ENCODE assay signal across 9 cellular contexts in genomic region chr3:150022406-150023238, GRCh38. TPM values are rescaled to one million over a fixed set of nuclear protein-coding genes. Genes with fewer than 3 reads are reported as not detected.
DNase-seq lines count a peak whose midpoint lies in the region; ATAC-seq and TF ChIP-seq lines count a peak whose summit lies in the region.
"Had no signal": no experiment of that assay in that cellular context is flagged by ENCODE, and none has a peak within 500 bp of the region (broad histone marks: within the 10 kb centered on the region; RNA-seq: fewer than 3 reads in every experiment).

No MANE protein-coding gene starts in this region.

- BruUV-seq in OCI-LY7 (replicated peaks; lab: Mats Ljungman, UMichigan): no TSS peak

- H3K27ac ChIP-seq in OCI-LY7 (ENCODE audit: low read depth, low read length, poor library complexity, severe bottlenecking) (no peak overlapping the region), osteoblast (ENCODE audit: low read depth, low read length) (peak overlapping the region; percentile 26), coronary artery (no peak overlapping the region)

- H3K4me3 ChIP-seq in OCI-LY7 (ENCODE audit: low read depth, low read length, poor library complexity, severe bottlenecking): no peak overlapping the region
- no peak overlapping the region for H3K4me3 ChIP-seq in osteoblast (ENCODE audit: insufficient read depth, low read length)
- H3K4me3 ChIP-seq in coronary artery: no peak overlapping the region

- no peaks in the 10 kb centered on the region for H3K36me3 Mint-ChIP-seq in activated T-helper 2 cell treated with anti-CD3 and anti-CD28 coated beads, Interferon-gamma antibody, Interleukin-2, Interleukin-4, amounts not matched to agents 10 μg/mL and 5 μg/mL and 100 μg/mL, durations not matched to agents 14 hours and 24 hours and 36 hours (ENCODE audit: low read depth)

- H3K9me2 ChIP-seq in OCI-LY7 (ENCODE audit: insufficient read depth, low read length): no peaks in the 10 kb centered on the region

- DNase-seq in OCI-LY7 (ENCODE audit: low spot score): peak; percentile 33
- no peak for DNase-seq in osteoblast (ENCODE audit: insufficient read length, low spot score, missing footprints)
- no peak for DNase-seq in SKM-1 treated with dmso at 0.1 percent for 144 hours (lab: John Stamatoyannopoulos, UW; ENCODE audit: unreplicated experiment)
- no peak for DNase-seq in coronary artery (ENCODE audit: low spot score)
- no peak for DNase-seq in activated T-helper 2 cell treated with anti-CD3 and anti-CD28 coated beads, Interferon-gamma antibody, Interleukin-2, Interleukin-4, amounts not matched to agents 10 μg/mL and 5 μg/mL and 100 μg/mL, durations not matched to agents 14 hours and 24 hours and 36 hours (ENCODE audit: low spot score)
- DNase-seq: activated gamma-delta T cell had no signal

- H3K4me3 Mint-ChIP-seq in activated T-helper 2 cell treated with anti-CD3 and anti-CD28 coated beads, Interferon-gamma antibody, Interleukin-2, Interleukin-4, amounts not matched to agents 10 μg/mL and 5 μg/mL and 100 μg/mL, durations not matched to agents 14 hours and 24 hours and 36 hours (ENCODE audit: low read depth): no peak overlapping the region

- H3K4me1 Mint-ChIP-seq in activated T-helper 2 cell treated with anti-CD3 and anti-CD28 coated beads, Interferon-gamma antibody, Interleukin-2, Interleukin-4, amounts not matched to agents 10 μg/mL and 5 μg/mL and 100 μg/mL, durations not matched to agents 14 hours and 24 hours and 36 hours (ENCODE audit: low read depth): no peaks in the 10 kb centered on the region

- CTCF ChIA-PET in OCI-LY7 (lab: Charles Lee; ENCODE audit: unreplicated experiment): no interaction called here

- H3K4me1 ChIP-seq in OCI-LY7 (ENCODE audit: insufficient read depth, low read length, poor library complexity, severe bottlenecking) (peaks cover 9% of the 10 kb centered on the region), osteoblast (ENCODE audit: insufficient read depth, low read length) (peaks cover 21% of the 10 kb centered on the region)

- peaks cover 7% of the 10 kb centered on the region for H3K27me3 Mint-ChIP-seq in activated T-helper 2 cell treated with anti-CD3 and anti-CD28 coated beads, Interferon-gamma antibody, Interleukin-2, Interleukin-4, amounts not matched to agents 10 μg/mL and 5 μg/mL and 100 μg/mL, durations not matched to agents 14 hours and 24 hours and 36 hours (ENCODE audit: low read depth)

- intact Hi-C loops in OCI-LY7 (cut with micrococcal nuclease; ENCODE audit: unreplicated experiment): no loop called here
- intact Hi-C loops in activated T-helper 2 cell treated with anti-CD3 and anti-CD28 coated beads, Interferon-gamma antibody, Interleukin-2, Interleukin-4, amounts not matched to agents 10 μg/mL and 5 μg/mL and 100 μg/mL, durations not matched to agents 14 hours and 24 hours and 36 hours (cut with micrococcal nuclease): no loop called here

- no peaks in the 10 kb centered on the region for H3K9me3 ChIP-seq in OCI-LY7 (ENCODE audit: low read length)
- H3K9me3 ChIP-seq in osteoblast (ENCODE audit: low read depth, low read length): no peaks in the 10 kb centered on the region

- H4K20me1 ChIP-seq in OCI-LY7 (ENCODE audit: insufficient read depth, low read length) (no peaks in the 10 kb centered on the region), osteoblast (ENCODE audit: insufficient read depth, low read length) (no peaks in the 10 kb centered on the region)

- H3K4me2 ChIP-seq in OCI-LY7 (ENCODE audit: low read length): peak overlapping the region; percentile 25; the same call in 1 of the 2 replicates
- H3K4me2 ChIP-seq in osteoblast (ENCODE audit: insufficient read depth, low read length): no peak overlapping the region

- no peaks in the 10 kb centered on the region for H3K27me3 ChIP-seq in osteoblast (ENCODE audit: insufficient read depth, low read length)

- POLR2A ChIA-PET in OCI-LY7 (lab: Charles Lee): no interaction called here

- TF ChIP-seq CTCF in OCI-LY7 (conservative IDR thresholded peaks at IDR 0.05; ENCODE audit: low read length) (no peak), osteoblast (IDR thresholded peaks at IDR 0.05; ENCODE audit: extremely low read depth, low read depth, low read length) (no peak), coronary artery (IDR thresholded peaks at IDR 0.05) (no peak)

- H3K27ac Mint-ChIP-seq in activated T-helper 2 cell treated with anti-CD3 and anti-CD28 coated beads, Interferon-gamma antibody, Interleukin-2, Interleukin-4, amounts not matched to agents 10 μg/mL and 5 μg/mL and 100 μg/mL, durations not matched to agents 14 hours and 24 hours and 36 hours: no peak overlapping the region

- H2AFZ ChIP-seq in OCI-LY7 (ENCODE audit: low read length) (no peak overlapping the region; the same call in 1 of the 2 replicates), osteoblast (ENCODE audit: low read length) (peak overlapping the region; percentile 28)

- peak; percentile 92 for ATAC-seq in GM18873 (IDR thresholded peaks at IDR 0.05; ENCODE audit: low FRiP score, unreplicated experiment)
- ATAC-seq in HG03108 (IDR thresholded peaks at IDR 0.05; ENCODE audit: unreplicated experiment): peak; percentile 90
- ATAC-seq in GM21526 (IDR thresholded peaks at IDR 0.05; ENCODE audit: low FRiP score, unreplicated experiment): no peak

- H3K36me3 ChIP-seq in OCI-LY7 (ENCODE audit: insufficient read depth, low read length) (no peaks in the 10 kb centered on the region), osteoblast (ENCODE audit: insufficient read depth, low read length) (no peaks in the 10 kb centered on the region)

- H3K79me2 ChIP-seq in OCI-LY7 (ENCODE audit: insufficient read depth, low read depth, low read length) (no peaks in the 10 kb centered on the region), osteoblast (ENCODE audit: insufficient read depth, low read length) (no peaks in the 10 kb centered on the region)

- no peaks in the 10 kb centered on the region for H3K9me3 Mint-ChIP-seq in activated T-helper 2 cell treated with anti-CD3 and anti-CD28 coated beads, Interferon-gamma antibody, Interleukin-2, Interleukin-4, amounts not matched to agents 10 μg/mL and 5 μg/mL and 100 μg/mL, durations not matched to agents 14 hours and 24 hours and 36 hours

RNA-seq across cellular contexts. Expression of gene PFN2, which starts 51.9 kb away (rescaled TPM):
- 2.6 TPM in 2 replicates for total RNA-seq in OCI-LY7 (2014; rRNA removed; shearing (Covaris generic))
- total RNA-seq in OCI-LY7 (2022) (24.7 and 32.3 TPM in 2 replicates), osteoblast (183 and 204 TPM in 2 replicates)
- 0.78 and 0.85 TPM in 2 replicates for total RNA-seq in activated T-helper 2 cell treated with anti-CD3 and anti-CD28 coated beads, Interferon-gamma antibody, Interleukin-2, Interleukin-4, amounts not matched to agents 10 μg/mL and 5 μg/mL and 100 μg/mL, durations not matched to agents 14 hours and 24 hours and 36 hours
